Comparison of ENCODE assay signal across 8 cellular contexts in the genomic region with DNA sequence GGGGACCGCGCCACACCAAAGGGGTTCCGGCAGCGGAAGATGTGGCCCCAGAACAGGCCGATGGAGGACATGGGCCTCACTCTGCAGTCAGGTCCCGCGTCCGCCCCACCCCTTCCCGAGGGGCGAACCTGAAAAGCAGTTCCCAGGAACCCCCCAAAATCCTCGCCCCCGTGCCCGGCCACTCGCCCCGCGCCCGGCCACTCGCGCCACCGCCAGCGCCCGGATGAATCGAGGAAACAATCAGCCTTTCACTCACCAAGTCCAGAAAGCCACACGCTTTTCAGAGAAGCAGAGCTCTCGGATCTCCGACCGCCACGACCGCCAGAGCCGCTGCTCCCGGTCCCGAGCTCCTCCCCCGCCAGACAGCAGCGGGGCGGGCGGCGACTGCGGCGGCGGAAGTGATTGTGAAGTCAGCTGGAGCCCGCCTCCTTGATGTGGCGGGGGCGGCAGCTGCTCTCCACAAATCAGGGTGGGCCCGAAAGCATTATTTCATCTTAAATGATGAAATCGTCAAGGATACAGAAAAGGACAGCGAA. TPM values are rescaled to one million over a fixed set of nuclear protein-coding genes. Genes with fewer than 3 reads are reported as not detected.
DNase-seq lines count a peak whose midpoint lies in the region; ATAC-seq, FAIRE-seq and TF ChIP-seq lines count a peak whose summit lies in the region.

A gene with protein sequence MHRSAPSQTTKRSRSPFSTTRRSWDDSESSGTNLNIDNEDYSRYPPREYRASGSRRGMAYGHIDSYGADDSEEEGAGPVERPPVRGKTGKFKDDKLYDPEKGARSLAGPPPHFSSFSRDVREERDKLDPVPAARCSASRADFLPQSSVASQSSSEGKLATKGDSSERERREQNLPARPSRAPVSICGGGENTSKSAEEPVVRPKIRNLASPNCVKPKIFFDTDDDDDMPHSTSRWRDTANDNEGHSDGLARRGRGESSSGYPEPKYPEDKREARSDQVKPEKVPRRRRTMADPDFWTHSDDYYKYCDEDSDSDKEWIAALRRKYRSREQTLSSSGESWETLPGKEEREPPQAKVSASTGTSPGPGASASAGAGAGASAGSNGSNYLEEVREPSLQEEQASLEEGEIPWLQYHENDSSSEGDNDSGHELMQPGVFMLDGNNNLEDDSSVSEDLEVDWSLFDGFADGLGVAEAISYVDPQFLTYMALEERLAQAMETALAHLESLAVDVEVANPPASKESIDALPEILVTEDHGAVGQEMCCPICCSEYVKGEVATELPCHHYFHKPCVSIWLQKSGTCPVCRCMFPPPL (minus strand): TSS at position 338 of the 536 bp plus-strand sequence. CDS start 2,380 bp downstream, outside the sequence.

- FAIRE-seq in A549 (lab: Jason Lieb, UNC) = no peak

- no peaks in the 10 kb centered on the region for H3K9me3 Mint-ChIP-seq in activated CD4-positive, alpha-beta T cell treated with anti-CD3 and anti-CD28 coated beads for 36 hours (ENCODE audit: low read depth)

- H3K4me3 ChIP-seq in A549 = peak within 1 kb of the TSS; percentile 91

- TF ChIP-seq EP300 in A549 (IDR thresholded peaks at IDR 0.05) = no peak

- ATAC-seq in A549 (peak; percentile 99), HG03066 (IDR thresholded peaks at IDR 0.05; ENCODE audit: low read depth, unreplicated experiment) (peak; percentile 90)
- peak; percentile 82 for ATAC-seq in activated CD4-positive, alpha-beta T cell treated with anti-CD3 and anti-CD28 coated beads for 36 hours

- H3K27ac Mint-ChIP-seq in activated CD4-positive, alpha-beta T cell treated with anti-CD3 and anti-CD28 coated beads for 36 hours = peak within 1 kb of the TSS; percentile 83

- no peak for TF ChIP-seq CTCF in A549 (IDR thresholded peaks at IDR 0.05)

- no peaks in the 10 kb centered on the region for H3K4me1 ChIP-seq in A549

- TF ChIP-seq RAD21 in A549 (conservative IDR thresholded peaks at IDR 0.05 in 1 of 2, IDR thresholded peaks at IDR 0.05 in 1 of 2) = no peak

- peak within 1 kb of the TSS; percentile 75 for H3K4me2 ChIP-seq in A549

- H3K9me3 ChIP-seq in A549 = no peaks in the 10 kb centered on the region

- intact Hi-C loops in activated CD4-positive, alpha-beta T cell treated with anti-CD3 and anti-CD28 coated beads for 36 hours (cut with DNase I, micrococcal nuclease) = loop anchor here (2.0 to 5.0 kb wide), 3 partner anchors 336 to 968 kb away; a partner anchor contains a TSS

- peak within 1 kb of the TSS; percentile 80 to 97 for H3K27ac ChIP-seq in A549
- H3K27ac ChIP-seq in cingulate gyrus (ENCODE audit: low read depth, low read length) = peak within 1 kb of the TSS; percentile 75

- TF ChIP-seq POLR2A in A549 (IDR thresholded peaks at IDR 0.05; ENCODE audit: low read length) (peak; percentile 46), GM18526 (IDR thresholded peaks at IDR 0.05; ENCODE audit: extremely low read depth, insufficient read length) (peak; percentile 45)

- peaks cover 29% of the 10 kb centered on the region for H3K4me1 Mint-ChIP-seq in activated CD4-positive, alpha-beta T cell treated with anti-CD3 and anti-CD28 coated beads for 36 hours

- peak; percentile 54 to 62 for DNase-seq in A549 (ENCODE audit: low read depth in 1 of 2, low spot score in 1 of 2)
- peak; percentile 82 for DNase-seq in NCI-H345 (lab: John Stamatoyannopoulos, UW)
- DNase-seq in activated CD4-positive, alpha-beta T cell treated with anti-CD3 and anti-CD28 coated beads for 36 hours = peak; percentile 86
- DNase-seq in kidney tubule cell (ENCODE audit: low spot score) = peak; percentile 66
- peak; percentile 47 to 62 for DNase-seq in stimulated activated CD4-positive, alpha-beta T cell treated with anti-CD3 and anti-CD28 coated beads, Interleukin-15, amount 100 ng/mL, for 48 hours (ENCODE audit: low read depth in 2 of 2)

- 0% methylated on average over 15 of the region's 46 CpGs for WGBS in A549 (ENCODE audit: missing lambda C conversion rate)

- H3K4me3 Mint-ChIP-seq in activated CD4-positive, alpha-beta T cell treated with anti-CD3 and anti-CD28 coated beads for 36 hours = peak within 1 kb of the TSS; percentile 79

- CTCF ChIA-PET in A549 (lab: Yijun Ruan, JAX) = interaction anchor here (0.9 to 1.8 kb wide), 2 partner anchors 104 to 338 kb away, joined by 3 to 7 read pairs; no protein-coding TSS in a partner anchor
- CTCF ChIA-PET in activated CD4-positive, alpha-beta T cell treated with anti-CD3 and anti-CD28 coated beads for 36 hours (lab: Charles Lee) = interaction anchor here (0.8 to 1.0 kb wide), 3 partner anchors 167 to 651 kb away, joined by 3 read pairs; no protein-coding TSS in a partner anchor

- H3K27me3 Mint-ChIP-seq in activated CD4-positive, alpha-beta T cell treated with anti-CD3 and anti-CD28 coated beads for 36 hours = no peaks in the 10 kb centered on the region

- POLR2A ChIA-PET in A549 (lab: Yijun Ruan, JAX) = interaction anchor here (2.0 kb wide), 1 partner anchor 337 kb away, joined by 13 read pairs; a partner anchor contains a TSS
- POLR2A ChIA-PET in activated CD4-positive, alpha-beta T cell treated with anti-CD3 and anti-CD28 coated beads for 36 hours (lab: Charles Lee) = interaction anchor here (1.0 kb wide), 1 partner anchor 336 kb away, joined by 5 read pairs; a partner anchor contains a TSS

- H3K36me3 Mint-ChIP-seq in activated CD4-positive, alpha-beta T cell treated with anti-CD3 and anti-CD28 coated beads for 36 hours (ENCODE audit: low read depth) = peaks cover 25% of the 10 kb centered on the region

TF ChIP-seq in A549, 52 proteins besides CTCF, POLR2A, EP300 and RAD21:
- TF ChIP-seq, protein P1, sequence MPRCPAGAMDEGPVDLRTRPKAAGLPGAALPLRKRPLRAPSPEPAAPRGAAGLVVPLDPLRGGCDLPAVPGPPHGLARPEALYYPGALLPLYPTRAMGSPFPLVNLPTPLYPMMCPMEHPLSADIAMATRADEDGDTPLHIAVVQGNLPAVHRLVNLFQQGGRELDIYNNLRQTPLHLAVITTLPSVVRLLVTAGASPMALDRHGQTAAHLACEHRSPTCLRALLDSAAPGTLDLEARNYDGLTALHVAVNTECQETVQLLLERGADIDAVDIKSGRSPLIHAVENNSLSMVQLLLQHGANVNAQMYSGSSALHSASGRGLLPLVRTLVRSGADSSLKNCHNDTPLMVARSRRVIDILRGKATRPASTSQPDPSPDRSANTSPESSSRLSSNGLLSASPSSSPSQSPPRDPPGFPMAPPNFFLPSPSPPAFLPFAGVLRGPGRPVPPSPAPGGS (IDR thresholded peaks at IDR 0.05) = 0 out of 3 replicates have a peak, but pooled peaks have one; percentile 34
- TF ChIP-seq, protein P2, sequence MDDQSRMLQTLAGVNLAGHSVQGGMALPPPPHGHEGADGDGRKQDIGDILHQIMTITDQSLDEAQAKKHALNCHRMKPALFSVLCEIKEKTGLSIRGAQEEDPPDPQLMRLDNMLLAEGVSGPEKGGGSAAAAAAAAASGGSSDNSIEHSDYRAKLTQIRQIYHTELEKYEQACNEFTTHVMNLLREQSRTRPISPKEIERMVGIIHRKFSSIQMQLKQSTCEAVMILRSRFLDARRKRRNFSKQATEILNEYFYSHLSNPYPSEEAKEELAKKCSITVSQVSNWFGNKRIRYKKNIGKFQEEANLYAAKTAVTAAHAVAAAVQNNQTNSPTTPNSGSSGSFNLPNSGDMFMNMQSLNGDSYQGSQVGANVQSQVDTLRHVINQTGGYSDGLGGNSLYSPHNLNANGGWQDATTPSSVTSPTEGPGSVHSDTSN (IDR thresholded peaks at IDR 0.05) = no peak
- TF ChIP-seq PHF8 (IDR thresholded peaks at IDR 0.05; ENCODE audit: borderline replicate concordance, low read depth) = peak; percentile 67; the same call in 1 of the 2 replicates

RNA-seq across cellular contexts. Expression of the gene that starts here (rescaled TPM):
- 16.4 and 20.2 TPM in 2 replicates for polyA plus RNA-seq in A549 (2011; rRNA removed)
- 9.4 and 10.5 TPM in 2 replicates for polyA plus RNA-seq in A549 (2012; cell fraction: cytosol; rRNA removed)
- polyA plus RNA-seq in A549 (2012; cell fraction: nucleus; rRNA removed) = 9.3 and 10.4 TPM in 2 replicates
- polyA plus RNA-seq in A549 (2017; fragmentation: RNase III; extraction: RNeasy Plus Mini Kit Qiagen cat#74134 plus additional on column Dnase treatment) = 14.8 to 19.6 TPM (median 18.7 TPM) in 3 replicates
- 9.6 and 11.4 TPM in 2 replicates for polyA minus RNA-seq in A549 (2011; rRNA and poly(A)+ RNA removed)
- total RNA-seq in activated CD4-positive, alpha-beta T cell treated with anti-CD3 and anti-CD28 coated beads for 36 hours = 10 to 100 TPM; 18.9 to 19.5 TPM

Comparison
In these comparisons a context has a peak if more than half of its experiments do, and no peak if none do; other contexts are left out.
1. Peak in every context shown above with its lines: DNase-seq, ATAC-seq, H3K4me3 ChIP-seq and H3K27ac ChIP-seq.